Comparison of ENCODE assay signal across 13 cellular contexts in genomic region chr2:147327636-147328035, GRCh38.
DNase-seq lines count a peak whose midpoint lies in the region; ATAC-seq and TF ChIP-seq lines count a peak whose summit lies in the region.
"Had no signal": no experiment of that assay in that cellular context is flagged by ENCODE, and none has a peak within 500 bp of the region (broad histone marks: within the 10 kb centered on the region; RNA-seq: fewer than 3 reads in every experiment).

No MANE protein-coding gene starts in this region.

- peak; percentile 54 for ATAC-seq in GM18867 (IDR thresholded peaks at IDR 0.05; ENCODE audit: unreplicated experiment)
- ATAC-seq in HG03432 (IDR thresholded peaks at IDR 0.05; ENCODE audit: unreplicated experiment) = peak; percentile 70
- peak; percentile 79 for ATAC-seq in activated naive CD8-positive, alpha-beta T cell treated with anti-CD3 and anti-CD28 coated beads, Interleukin-2, amount 50 U/mL, for 24 hours
- ATAC-seq: activated CD8-positive, alpha-beta T cell treated with anti-CD3 and anti-CD28 coated beads for 36 hours; Panc1 had no signal

- H3K27ac Mint-ChIP-seq in activated naive CD8-positive, alpha-beta T cell treated with anti-CD3 and anti-CD28 coated beads, Interleukin-2, amount 50 U/mL, for 24 hours = no peak overlapping the region
- H3K27ac Mint-ChIP-seq in HFFc6 = no peak overlapping the region
- H3K27ac Mint-ChIP-seq: activated CD8-positive, alpha-beta T cell treated with anti-CD3 and anti-CD28 coated beads for 36 hours had no signal

- peak overlapping the region; percentile 11 for H3K4me3 Mint-ChIP-seq in activated naive CD8-positive, alpha-beta T cell treated with anti-CD3 and anti-CD28 coated beads, Interleukin-2, amount 50 U/mL, for 24 hours
- no peak overlapping the region for H3K4me3 Mint-ChIP-seq in HFFc6
- H3K4me3 Mint-ChIP-seq: activated CD8-positive, alpha-beta T cell treated with anti-CD3 and anti-CD28 coated beads for 36 hours; naive B cell had no signal

- no peaks in the 10 kb centered on the region for H3K9me3 Mint-ChIP-seq in activated naive CD8-positive, alpha-beta T cell treated with anti-CD3 and anti-CD28 coated beads, Interleukin-2, amount 50 U/mL, for 24 hours
- H3K9me3 Mint-ChIP-seq in HFFc6 = peaks cover 18% of the 10 kb centered on the region
- H3K9me3 Mint-ChIP-seq: activated CD8-positive, alpha-beta T cell treated with anti-CD3 and anti-CD28 coated beads for 36 hours; naive B cell had no signal

- H3K4me1 Mint-ChIP-seq in activated naive CD8-positive, alpha-beta T cell treated with anti-CD3 and anti-CD28 coated beads, Interleukin-2, amount 50 U/mL, for 24 hours = peaks cover 5% of the 10 kb centered on the region
- H3K4me1 Mint-ChIP-seq in HFFc6 (ENCODE audit: low read depth) = no peaks in the 10 kb centered on the region

- no peak for TF ChIP-seq CTCF in HFFc6 (IDR thresholded peaks at IDR 0.05)

- no peaks in the 10 kb centered on the region for H3K27me3 Mint-ChIP-seq in activated naive CD8-positive, alpha-beta T cell treated with anti-CD3 and anti-CD28 coated beads, Interleukin-2, amount 50 U/mL, for 24 hours
- no peaks in the 10 kb centered on the region for H3K27me3 Mint-ChIP-seq in HFFc6 (ENCODE audit: insufficient read depth)
- H3K27me3 Mint-ChIP-seq: activated CD8-positive, alpha-beta T cell treated with anti-CD3 and anti-CD28 coated beads for 36 hours; naive B cell had no signal

- H3K36me3 Mint-ChIP-seq in activated naive CD8-positive, alpha-beta T cell treated with anti-CD3 and anti-CD28 coated beads, Interleukin-2, amount 50 U/mL, for 24 hours (ENCODE audit: low read depth) = no peaks in the 10 kb centered on the region
- H3K36me3 Mint-ChIP-seq in HFFc6 (ENCODE audit: low read depth) = no peaks in the 10 kb centered on the region
- H3K36me3 Mint-ChIP-seq: naive B cell had no signal

- H3K27ac ChIP-seq in caudate nucleus (ENCODE audit: low read depth, low read length) = no peak overlapping the region

- DNase-seq in AG20443 (ENCODE audit: low spot score) (peak; percentile 35), OCI-M2 (lab: John Stamatoyannopoulos, UW; ENCODE audit: unreplicated experiment) (no peak), NK-92 (lab: John Stamatoyannopoulos, UW; ENCODE audit: unreplicated experiment) (no peak), caudate nucleus (lab: John Stamatoyannopoulos, UW) (no peak), HFFc6 (no peak)
- peak; percentile 10 for DNase-seq in activated naive CD8-positive, alpha-beta T cell treated with anti-CD3 and anti-CD28 coated beads, Interleukin-2, amount 50 U/mL, for 24 hours
- DNase-seq: activated CD8-positive, alpha-beta T cell treated with anti-CD3 and anti-CD28 coated beads for 36 hours; COR-L47; hypothalamus; naive B cell had no signal

Comparison
In these comparisons a context has a peak if more than half of its experiments do, and no peak if none do; other contexts are left out.
1. DNase-seq: peak in AG20443 (single experiment) and activated naive CD8-positive, alpha-beta T cell treated with anti-CD3 and anti-CD28 coated beads, Interleukin-2, amount 50 U/mL, for 24 hours (single experiment); none in OCI-M2 (single experiment), NK-92 (single experiment), caudate nucleus (0 of 61) and HFFc6 (single experiment).
2. Peak in every context shown above with its lines, with median percentiles within 50 percentile points of each other: ATAC-seq.